21 cellular contexts compared by ENCODE assay signal in genomic region chr2:151247432-151247831, GRCh38. TPM values are rescaled to one million over a fixed set of nuclear protein-coding genes. Genes with fewer than 3 reads are reported as not detected.
DNase-seq lines count a peak whose midpoint lies in the region; ATAC-seq, FAIRE-seq and TF ChIP-seq lines count a peak whose summit lies in the region.
"Had no signal": no experiment of that assay in that cellular context is flagged by ENCODE, and none has a peak within 500 bp of the region (broad histone marks: within the 10 kb centered on the region; RNA-seq: fewer than 3 reads in every experiment).

No MANE protein-coding gene starts in this region.

- H3K36me3 ChIP-seq in HCT116 (ENCODE audit: control insufficient read depth in 1 of 2, insufficient read depth in 2 of 2, low read length in 2 of 2) = no peaks in the 10 kb centered on the region
- H3K36me3 ChIP-seq in K562 (ENCODE audit: control insufficient read depth, insufficient read depth, low read length) = no peaks in the 10 kb centered on the region
- peaks cover 3 to 4% of the 10 kb centered on the region in 2 donors for H3K36me3 ChIP-seq in small intestine (ENCODE audit: control insufficient read depth in 2 of 2, insufficient read depth in 2 of 2, low read length in 2 of 2)

- BruUV-seq in HCT116 (replicated peaks; lab: Mats Ljungman, UMichigan) (no TSS peak), K562 (replicated peaks; lab: Mats Ljungman, UMichigan) (no TSS peak)

- no peak overlapping the region for H3K4me2 ChIP-seq in HCT116 (ENCODE audit: low read length)
- no peak overlapping the region for H3K4me2 ChIP-seq in K562 (ENCODE audit: insufficient read depth, low read length)
- H3K4me2 ChIP-seq: A549; BLaER1 treated with 17β-estradiol and CSF1 and Interleukin-3, amounts not matched to agents 10 nM and 100 nM had no signal

- H3K9me2 ChIP-seq in HCT116 (ENCODE audit: insufficient read depth) = no peaks in the 10 kb centered on the region

- no peak overlapping the region for H2AFZ ChIP-seq in HCT116 (ENCODE audit: low read depth, low read length, poor library complexity, severe bottlenecking)
- H2AFZ ChIP-seq in K562 (ENCODE audit: low read depth, low read length) = no peak overlapping the region

- no peak for FAIRE-seq in K562 (lab: Jason Lieb, UNC)
- FAIRE-seq in small intestine (lab: Jason Lieb, UNC) = peak; percentile 62
- FAIRE-seq: A549, D721Med, GM12878, GM12892, GM18507, GM19239 had no signal

- in situ Hi-C loops in K562 (cut with MboI) = no loop called here

- DNase-seq in HCT116 (ENCODE audit: low read depth, low spot score) = no peak
- no peak for DNase-seq in K562 (ENCODE audit: extremely low read depth in 1 of 4, low spot score in 3 of 4)
- DNase-seq in small intestine = no peak
- DNase-seq in dorsolateral prefrontal cortex = no peak
- DNase-seq: AML-193; Caco-2; Calu3; CD4-positive, alpha-beta T cell; CD8-positive, alpha-beta T cell; DMS79 treated with DMSO at 0.1 percent for 48 hours; GF-D8 had no signal

- CTCF ChIA-PET in HCT116 (lab: Charles Lee) (no interaction called here), K562 (lab: Yijun Ruan, JAX; ENCODE audit: low intra/inter-chr PET ratio) (no interaction called here)

- TF ChIP-seq CTCF in HCT116 (IDR thresholded peaks at IDR 0.05 in 2 of 3, conservative IDR thresholded peaks at IDR 0.05 in 1 of 3; ENCODE audit: borderline replicate concordance in 1 of 3, insufficient read depth in 1 of 3, low read depth in 2 of 3, low read length in 2 of 3) = no peak
- no peak for TF ChIP-seq CTCF in K562 (IDR thresholded peaks at IDR 0.05 in 2 of 3, conservative IDR thresholded peaks at IDR 0.05 in 1 of 3; ENCODE audit: insufficient read depth in 2 of 3, low read depth in 1 of 3, low read length in 3 of 3)
- no peak for TF ChIP-seq CTCF in dorsolateral prefrontal cortex (IDR thresholded peaks at IDR 0.05 in 54 of 56, conservative IDR thresholded peaks at IDR 0.05 in 2 of 56; ENCODE audit: low read depth in 1 of 56, partially characterized antibody in 56 of 56)

- H3K79me2 ChIP-seq in HCT116 (ENCODE audit: insufficient read depth, low read length) (no peaks in the 10 kb centered on the region), K562 (ENCODE audit: control insufficient read depth, insufficient read depth, low read length) (no peaks in the 10 kb centered on the region)

- no peaks in the 10 kb centered on the region for H4K20me1 ChIP-seq in HCT116 (ENCODE audit: insufficient read depth)
- no peaks in the 10 kb centered on the region for H4K20me1 ChIP-seq in K562 (replicated peaks; ENCODE audit: control insufficient read depth, insufficient read depth, low read length)
- H4K20me1 ChIP-seq: BLaER1 treated with 17β-estradiol and CSF1 and Interleukin-3, amounts not matched to agents 10 nM and 100 nM had no signal

- H3K4me1 ChIP-seq in HCT116 (ENCODE audit: control insufficient read depth in 1 of 2, insufficient read depth in 2 of 2, low read length in 2 of 2) (no peaks in the 10 kb centered on the region), K562 (replicated peaks in 1 of 2; ENCODE audit: control insufficient read depth in 2 of 2, insufficient read depth in 2 of 2, low read length in 2 of 2) (0 out of 5 replicates have a peak, but pooled peaks cover 0 to 4% of the 10 kb centered on the region in 2 experiments), small intestine (ENCODE audit: control insufficient read depth in 2 of 2, insufficient read depth in 1 of 2, low read depth in 1 of 2, low read length in 1 of 2) (no peaks in the 10 kb centered on the region)
- H3K4me1 ChIP-seq: A549; BLaER1 treated with 17β-estradiol and CSF1 and Interleukin-3, amounts not matched to agents 10 nM and 100 nM; Caco-2 had no signal

- H3K9me3 ChIP-seq in HCT116 (ENCODE audit: control insufficient read depth in 1 of 2, insufficient read depth in 1 of 2, low read depth in 1 of 2, low read length in 2 of 2) = peaks cover 3 to 6% of the 10 kb centered on the region in 2 experiments; a peak in 2 of 4 replicates
- peaks cover 1% of the 10 kb centered on the region; the same call in 1 of the 2 replicates for H3K9me3 ChIP-seq in K562 (replicated peaks; ENCODE audit: control insufficient read depth, insufficient read depth, low read depth, low read length)
- no peaks in the 10 kb centered on the region for H3K9me3 ChIP-seq in small intestine (ENCODE audit: control insufficient read depth, low read depth)
- H3K9me3 ChIP-seq: A549, Caco-2 had no signal

- no peak for ATAC-seq in HCT116
- no peak for ATAC-seq in K562
- ATAC-seq in HG03175 (IDR thresholded peaks at IDR 0.05; ENCODE audit: unreplicated experiment) = no peak
- ATAC-seq: A549; CD8-positive, alpha-beta T cell; GM12878 had no signal

- H3K27ac ChIP-seq in HCT116 (ENCODE audit: low read depth, low read length) = no peak overlapping the region
- no peak overlapping the region for H3K27ac ChIP-seq in K562 (ENCODE audit: extremely low read depth, low read depth, low read length)
- no peak overlapping the region for H3K27ac ChIP-seq in small intestine (ENCODE audit: low read depth in 1 of 2, low read length in 1 of 2)
- no peak overlapping the region for H3K27ac ChIP-seq in dorsolateral prefrontal cortex
- H3K27ac ChIP-seq: 22Rv1; A549; BLaER1 treated with 17β-estradiol and CSF1 and Interleukin-3, amounts not matched to agents 10 nM and 100 nM; C4-2B had no signal

- no peak overlapping the region for H3K9ac ChIP-seq in HCT116 (ENCODE audit: low read length)
- no peak overlapping the region for H3K9ac ChIP-seq in K562 (ENCODE audit: insufficient read depth in 1 of 2, low read depth in 2 of 2, low read length in 2 of 2)
- H3K9ac ChIP-seq: BLaER1 treated with 17β-estradiol and CSF1 and Interleukin-3, amounts not matched to agents 10 nM and 100 nM had no signal

- H3K9me1 ChIP-seq in K562 (ENCODE audit: control insufficient read depth, insufficient read depth, low read length) = no peaks in the 10 kb centered on the region

- intact Hi-C loops in HCT116 (cut with micrococcal nuclease) = no loop called here
- intact Hi-C loops in K562 (cut with micrococcal nuclease) = no loop called here
- intact Hi-C loops in dorsolateral prefrontal cortex (cut with DNase I) = no loop called here

- H3K27me3 ChIP-seq in HCT116 (ENCODE audit: insufficient read depth, low read length) (no peaks in the 10 kb centered on the region), K562 (ENCODE audit: control insufficient read depth in 2 of 2, insufficient read depth in 2 of 2, low read length in 2 of 2) (no peaks in the 10 kb centered on the region; a peak in 1 of 5 replicates), small intestine (ENCODE audit: control insufficient read depth in 2 of 2, insufficient read depth in 2 of 2, low read length in 2 of 2) (no peaks in the 10 kb centered on the region), dorsolateral prefrontal cortex (no peaks in the 10 kb centered on the region)
- H3K27me3 ChIP-seq: BLaER1 treated with 17β-estradiol and CSF1 and Interleukin-3, amounts not matched to agents 10 nM and 100 nM had no signal

- POLR2A ChIA-PET in HCT116 (lab: Charles Lee) (no interaction called here), K562 (lab: Yijun Ruan, JAX) (interaction anchor here (0.7 kb wide), 1 partner anchor 175 kb away, joined by 4 read pairs; no protein-coding TSS in a partner anchor)

- no peak overlapping the region for H3K4me3 ChIP-seq in HCT116 (replicated peaks in 1 of 2; ENCODE audit: low read depth in 1 of 2, low read length in 2 of 2)
- no peak overlapping the region for H3K4me3 ChIP-seq in K562
- H3K4me3 ChIP-seq in small intestine (ENCODE audit: low read depth in 1 of 2, low read length in 2 of 2) = no peak overlapping the region
- no peak overlapping the region for H3K4me3 ChIP-seq in dorsolateral prefrontal cortex
- H3K4me3 ChIP-seq: A549; BLaER1 treated with 17β-estradiol and CSF1 and Interleukin-3, amounts not matched to agents 10 nM and 100 nM; GM12878 had no signal

- TF ChIP-seq RAD21 in HCT116 (IDR thresholded peaks at IDR 0.05; ENCODE audit: low read depth) (no peak), K562 (CRISPR knock-in tag; conservative IDR thresholded peaks at IDR 0.05 in 1 of 2, IDR thresholded peaks at IDR 0.05 in 1 of 2) (no peak)

- RAD21 ChIA-PET in HCT116 (lab: Charles Lee; ENCODE audit: low non-redundant PET in 1 of 2, low total read pairs in 2 of 2, uncharacterized antibody in 2 of 2, unreplicated experiment in 2 of 2) = no interaction called here

- TF ChIP-seq POLR2A in HCT116 (IDR thresholded peaks at IDR 0.05; ENCODE audit: borderline replicate concordance, extremely low read depth, insufficient read depth, insufficient read length) (no peak), K562 (conservative IDR thresholded peaks at IDR 0.05) (no peak)

- no peak for TF ChIP-seq EP300 in K562 (IDR thresholded peaks at IDR 0.05; ENCODE audit: low read length)

RNA-seq across cellular contexts. Expression of gene RBM43, which starts 14.2 kb away (rescaled TPM):
- total RNA-seq in HCT116 (2021; ENCODE audit: unreplicated experiment) (3.3 TPM), K562 (2014; rRNA removed) (2.3 and 2.6 TPM in 2 replicates), K562 (2014; rRNA removed; fragmentation: Illumina TruSeq; extraction: Trizol) (4.1 and 4.7 TPM in 2 replicates), K562 (2015; rRNA removed; fragmentation: Illumina TruSeq; extraction: Trizol) (2.9 and 3.4 TPM in 2 replicates), K562 (2021) (4.7 and 5.1 TPM in 2 replicates), dorsolateral prefrontal cortex (1 to 10 TPM; 2.0 to 7.1 (median 4.5) TPM)
- polyA plus RNA-seq in HCT116 (2012) = 0.97 and 1.3 TPM in 2 replicates
- 3.7 and 6.6 TPM in 2 replicates for total RNA-seq in K562 (2011; cell fraction: chromatin; rRNA removed; ENCODE audit: low replicate concordance)
- 6.1 and 8.0 TPM in 2 replicates for total RNA-seq in K562 (2011; cell fraction: nucleolus; rRNA removed)
- total RNA-seq in K562 (2011; cell fraction: nucleoplasm; rRNA removed) = 6.0 and 10.2 TPM in 2 replicates
- polyA plus RNA-seq in K562 (2011; rRNA removed) (4.9 and 6.4 TPM in 2 replicates), K562 (2014; fragmentation: Illumina TruSeq; extraction: Trizol) (6.7 and 6.9 TPM in 2 replicates), K562 (2014; fragmentation: Nextera tagmentation; extraction: Ambion mirVana) (1 to 10 TPM; 1.3 to 1.6 TPM), K562 (2014; rRNA removed) (3.8 and 4.7 TPM in 2 replicates), small intestine (1 to 10 TPM in 2 of 3 donors, under 1 TPM in 1; 0.81 to 3.4 (median 1.1) TPM)
- 1.9 and 3.4 TPM in 2 replicates for polyA plus RNA-seq in K562 (2011; cell fraction: cytosol; rRNA removed)
- 3.5 and 6.2 TPM in 2 replicates for polyA plus RNA-seq in K562 (2011; cell fraction: nucleus; rRNA removed)
- polyA plus RNA-seq in K562 (2012) = 3.7 and 5.1 TPM in 2 replicates
- 5.7 and 8.2 TPM in 2 replicates for polyA minus RNA-seq in K562 (2011; rRNA and poly(A)+ RNA removed)
- polyA minus RNA-seq in K562 (2011; cell fraction: cytosol; rRNA and poly(A)+ RNA removed) = 2.2 and 3.2 TPM in 2 replicates
- 4.2 and 7.4 TPM in 2 replicates for polyA minus RNA-seq in K562 (2011; cell fraction: nucleus; rRNA and poly(A)+ RNA removed)

RNA-seq across cellular contexts. Expression of gene NMI, which starts 42.0 kb away (rescaled TPM):
- total RNA-seq in HCT116 (2021; ENCODE audit: unreplicated experiment) (3.4 TPM), K562 (2014; rRNA removed) (21.9 and 23.5 TPM in 2 replicates), K562 (2014; rRNA removed; fragmentation: Illumina TruSeq; extraction: Trizol) (20.3 and 23.6 TPM in 2 replicates), K562 (2015; rRNA removed; fragmentation: Illumina TruSeq; extraction: Trizol) (25.0 and 31.1 TPM in 2 replicates), K562 (2021) (23.3 and 25.0 TPM in 2 replicates), dorsolateral prefrontal cortex (1 to 10 TPM in 118 of 120 experiments, under 1 TPM in 2; 0.68 to 9.3 (median 2.9) TPM)
- 2.2 and 3.2 TPM in 2 replicates for polyA plus RNA-seq in HCT116 (2012)
- 3.5 and 10.2 TPM in 2 replicates for total RNA-seq in K562 (2011; cell fraction: chromatin; rRNA removed; ENCODE audit: low replicate concordance)
- total RNA-seq in K562 (2011; cell fraction: nucleolus; rRNA removed) = 1.8 and 2.4 TPM in 2 replicates
- total RNA-seq in K562 (2011; cell fraction: nucleoplasm; rRNA removed) = 5.3 and 8.5 TPM in 2 replicates
- polyA plus RNA-seq in K562 (2011; rRNA removed) (13.6 and 17.4 TPM in 2 replicates), K562 (2014; fragmentation: Illumina TruSeq; extraction: Trizol) (34.0 and 39.5 TPM in 2 replicates), K562 (2014; fragmentation: Nextera tagmentation; extraction: Ambion mirVana) (10 to 100 TPM; 29.7 to 36.4 TPM), K562 (2014; rRNA removed) (35.7 and 39.0 TPM in 2 replicates), small intestine (10 to 100 TPM; 26.7 to 36.2 (median 31.1) TPM)
- polyA plus RNA-seq in K562 (2011; cell fraction: cytosol; rRNA removed) = 2.3 and 5.3 TPM in 2 replicates
- polyA plus RNA-seq in K562 (2011; cell fraction: nucleus; rRNA removed) = 2.6 and 4.1 TPM in 2 replicates
- polyA plus RNA-seq in K562 (2012) = 49.3 and 55.1 TPM in 2 replicates
- 11.9 and 15.3 TPM in 2 replicates for polyA minus RNA-seq in K562 (2011; rRNA and poly(A)+ RNA removed)
- polyA minus RNA-seq in K562 (2011; cell fraction: cytosol; rRNA and poly(A)+ RNA removed) = 4.5 and 7.8 TPM in 2 replicates
- polyA minus RNA-seq in K562 (2011; cell fraction: nucleus; rRNA and poly(A)+ RNA removed) = 3.0 and 4.9 TPM in 2 replicates
